ENCODE assay signal across 23 cellular contexts in genomic region chr13:25231537-25231936, GRCh38. TPM values are rescaled to one million over a fixed set of nuclear protein-coding genes. Genes with fewer than 3 reads are reported as not detected.
"Had no signal": no experiment of that assay in that cellular context is flagged by ENCODE, and none has a peak within 500 bp of the region (broad histone marks: within the 10 kb centered on the region; RNA-seq: fewer than 3 reads in every experiment).

No MANE protein-coding gene starts in this region.

- H3K4me1 Mint-ChIP-seq: immature natural killer cell had no signal

- H3K4me3 Mint-ChIP-seq: immature natural killer cell; stimulated activated memory B cell treated with anti-CD40 and anti-IgM and Interleukin-4, amounts not matched to agents 10 μg/mL and 1 μg/mL and 100 μg/mL, for 72 hours; stimulated activated naive CD8-positive, alpha-beta T cell treated with anti-CD3 and anti-CD28 coated beads, Interleukin-15, Interleukin-2, amounts not matched to agents 100 ng/mL and 50 ng/mL, for 24 hours had no signal

- DNase-seq: effector memory CD4-positive, alpha-beta T cell; gastrocnemius medialis; immature natural killer cell; kidney; left cardiac atrium; left ventricle myocardium superior; mesenchymal stem cell; midbrain; psoas muscle; retina; right lobe of liver; spleen; stimulated activated CD4-positive, alpha-beta T cell treated with anti-CD3 and anti-CD28 coated beads, Interleukin-15, amount 100 ng/mL, for 24 hours; stimulated activated CD4-positive, alpha-beta T cell treated with anti-CD3 and anti-CD28 coated beads, Interleukin-1b, Interleukin-23, amount 100 ng/mL, for 48 hours; stimulated activated CD4-positive, alpha-beta T cell treated with anti-CD3 and anti-CD28 coated beads, Interleukin-4, amount 100 ng/mL, for 24 hours; tibial artery; upper lobe of left lung; uterus had no signal

- H3K27ac Mint-ChIP-seq: immature natural killer cell; stimulated activated memory B cell treated with anti-CD40 and anti-IgM and Interleukin-4, amounts not matched to agents 10 μg/mL and 1 μg/mL and 100 μg/mL, for 72 hours; stimulated activated naive CD8-positive, alpha-beta T cell treated with anti-CD3 and anti-CD28 coated beads, Interleukin-15, Interleukin-2, amounts not matched to agents 100 ng/mL and 50 ng/mL, for 24 hours had no signal

- H3K9me3 Mint-ChIP-seq: immature natural killer cell; stimulated activated memory B cell treated with anti-CD40 and anti-IgM and Interleukin-4, amounts not matched to agents 10 μg/mL and 1 μg/mL and 100 μg/mL, for 72 hours; stimulated activated naive CD8-positive, alpha-beta T cell treated with anti-CD3 and anti-CD28 coated beads, Interleukin-15, Interleukin-2, amounts not matched to agents 100 ng/mL and 50 ng/mL, for 24 hours had no signal

RNA-seq across cellular contexts. Expression of gene AMER2, which starts 59.4 kb away (rescaled TPM):
- total RNA-seq: fibroblast of villous mesenchyme, left cardiac atrium, left ventricle myocardium superior, osteoblast, right lobe of liver, skeletal muscle tissue, spleen had no signal
